In genomic region chr12:94186461-94187237, GRCh38 we compare ENCODE assay signal across 11 cellular contexts. TPM values are rescaled to one million over a fixed set of nuclear protein-coding genes. Genes with fewer than 3 reads are reported as not detected.
DNase-seq lines count a peak whose midpoint lies in the region; ATAC-seq and TF ChIP-seq lines count a peak whose summit lies in the region.
"Had no signal": no experiment of that assay in that cellular context is flagged by ENCODE, and none has a peak within 500 bp of the region (broad histone marks: within the 10 kb centered on the region; RNA-seq: fewer than 3 reads in every experiment).

No MANE protein-coding gene starts in this region.

- no peak overlapping the region for H3K27ac Mint-ChIP-seq in activated CD4-positive, alpha-beta T cell treated with anti-CD3 and anti-CD28 coated beads, Interleukin-2, amount 10 ng/mL, durations not matched to agents 7 days and 5 days

- H3K36me3 Mint-ChIP-seq in activated CD4-positive, alpha-beta T cell treated with anti-CD3 and anti-CD28 coated beads, Interleukin-2, amount 10 ng/mL, durations not matched to agents 7 days and 5 days (ENCODE audit: low read depth) = peaks cover 22% of the 10 kb centered on the region

- DNase-seq in anterior cingulate cortex (lab: John Stamatoyannopoulos, UW) = peak in 57 of 58 donors; percentile 9 to 90 (median 67)
- peak; percentile 52 for DNase-seq in iPS DF 19.7 (ENCODE audit: low read depth, low spot score)
- peak; percentile 88 for DNase-seq in sciatic nerve (ENCODE audit: low spot score)
- DNase-seq in RPMI8226 = no peak
- no peak for DNase-seq in activated CD4-positive, alpha-beta T cell treated with anti-CD3 and anti-CD28 coated beads, Interleukin-2, amount 10 ng/mL, durations not matched to agents 7 days and 5 days
- DNase-seq: effector memory CD4-positive, alpha-beta T cell; T-helper 2 cell had no signal

- no peak for TF ChIP-seq CTCF in HEK293 (tag by site-specific recombination; IDR thresholded peaks at IDR 0.05)

- H3K4me1 Mint-ChIP-seq in activated CD4-positive, alpha-beta T cell treated with anti-CD3 and anti-CD28 coated beads, Interleukin-2, amount 10 ng/mL, durations not matched to agents 7 days and 5 days = peaks cover 13% of the 10 kb centered on the region

- no peak overlapping the region for H3K4me3 ChIP-seq in HEK293 (ENCODE audit: low read depth, low read length)

- no peaks in the 10 kb centered on the region for H3K27me3 Mint-ChIP-seq in activated CD4-positive, alpha-beta T cell treated with anti-CD3 and anti-CD28 coated beads, Interleukin-2, amount 10 ng/mL, durations not matched to agents 7 days and 5 days

- intact Hi-C loops in sciatic nerve (cut with DNase I) = no loop called here

- peaks cover 5% of the 10 kb centered on the region for H3K9me3 Mint-ChIP-seq in activated CD4-positive, alpha-beta T cell treated with anti-CD3 and anti-CD28 coated beads, Interleukin-2, amount 10 ng/mL, durations not matched to agents 7 days and 5 days

- H3K4me1 ChIP-seq in HEK293 (ENCODE audit: control insufficient read depth, insufficient read depth, low read length) = no peaks in the 10 kb centered on the region

- POLR2A ChIA-PET in HEK293 (lab: Yijun Ruan, JAX) = no interaction called here
- POLR2A ChIA-PET in activated CD4-positive, alpha-beta T cell treated with anti-CD3 and anti-CD28 coated beads, Interleukin-2, amount 10 ng/mL, durations not matched to agents 7 days and 5 days (lab: Charles Lee) = interaction anchor here (0.7 kb wide), 1 partner anchor 14 kb away, joined by 3 read pairs; no protein-coding TSS in a partner anchor

- ATAC-seq in sciatic nerve (peak; percentile 84), HG02938 (IDR thresholded peaks at IDR 0.05; ENCODE audit: unreplicated experiment) (no peak), HG02840 (IDR thresholded peaks at IDR 0.05; ENCODE audit: low FRiP score, unreplicated experiment) (no peak)

- CTCF ChIA-PET in HEK293 (lab: Yijun Ruan, JAX) = interaction anchor here (1.6 kb wide), 1 partner anchor 346 kb away, joined by 4 read pairs; no protein-coding TSS in a partner anchor
- CTCF ChIA-PET in activated CD4-positive, alpha-beta T cell treated with anti-CD3 and anti-CD28 coated beads, Interleukin-2, amount 10 ng/mL, durations not matched to agents 7 days and 5 days (lab: Charles Lee) = no interaction called here

- H3K9me3 ChIP-seq in HEK293 (ENCODE audit: control insufficient read depth, insufficient read depth, low read depth, low read length) = no peaks in the 10 kb centered on the region

- H3K4me3 Mint-ChIP-seq in activated CD4-positive, alpha-beta T cell treated with anti-CD3 and anti-CD28 coated beads, Interleukin-2, amount 10 ng/mL, durations not matched to agents 7 days and 5 days = no peak overlapping the region

- no peak overlapping the region for H3K27ac ChIP-seq in HEK293 (ENCODE audit: extremely low read depth, low read depth, low read length)
- H3K27ac ChIP-seq: HL-60 had no signal

- H3K36me3 ChIP-seq in HEK293 (ENCODE audit: control insufficient read depth in 2 of 2, insufficient read depth in 1 of 2, low read length in 2 of 2) = no peaks in the 10 kb centered on the region

TF ChIP-seq in HEK293, 187 proteins besides CTCF, POLR2A, EP300 and RAD21:
- TF ChIP-seq ZNF221 (tag by site-specific recombination; IDR thresholded peaks at IDR 0.05; ENCODE audit: borderline replicate concordance) (no peak), ZNF133 (tag by site-specific recombination; IDR thresholded peaks at IDR 0.05) (no peak), ZBTB21 (tag by site-specific recombination; IDR thresholded peaks at IDR 0.05) (no peak), ZNF37A (tag by site-specific recombination; IDR thresholded peaks at IDR 0.05) (no peak), KLF1 (tag by site-specific recombination; IDR thresholded peaks at IDR 0.05) (no peak), ZNF175 (tag by site-specific recombination; IDR thresholded peaks at IDR 0.05) (no peak), SCRT2 (tag by site-specific recombination; IDR thresholded peaks at IDR 0.05) (peak; percentile 59), ZNF791 (tag by site-specific recombination; IDR thresholded peaks at IDR 0.05) (no peak)

RNA-seq across cellular contexts. Expression of gene PLXNC1, which starts 38.3 kb away (rescaled TPM):
- total RNA-seq in sciatic nerve = 22.8 TPM
- 10 to 100 TPM; 27.4 to 29.7 TPM for total RNA-seq in activated CD4-positive, alpha-beta T cell treated with anti-CD3 and anti-CD28 coated beads, Interleukin-2, amount 10 ng/mL, durations not matched to agents 7 days and 5 days

Comparison
In these comparisons a context has a peak if more than half of its experiments do, and no peak if none do; other contexts are left out.
1. DNase-seq: peak in anterior cingulate cortex (57 of 58), iPS DF 19.7 (single experiment) and sciatic nerve (single experiment); none in RPMI8226 (single experiment) and activated CD4-positive, alpha-beta T cell treated with anti-CD3 and anti-CD28 coated beads, Interleukin-2, amount 10 ng/mL, durations not matched to agents 7 days and 5 days (single experiment).